ENCODE assay signal across 22 cellular contexts in the genomic region with DNA sequence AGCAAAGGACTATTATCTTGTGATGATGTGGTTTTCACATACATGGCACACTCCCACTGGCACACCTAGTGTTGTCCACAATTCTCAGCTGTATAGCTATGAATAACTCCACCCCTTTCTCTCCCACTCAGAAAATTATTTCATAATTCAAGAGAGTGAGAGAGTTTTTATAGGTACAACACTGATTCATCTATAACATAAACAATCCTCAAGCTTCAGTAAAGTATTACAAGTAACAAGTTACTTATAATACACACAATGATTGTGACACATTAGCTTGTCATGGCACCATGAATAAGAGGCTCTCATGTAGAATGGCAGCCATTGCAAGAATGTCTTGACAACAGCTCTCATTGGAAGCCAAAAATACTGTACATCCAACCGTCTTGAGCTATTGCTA. TPM values are rescaled to one million over a fixed set of nuclear protein-coding genes. Genes with fewer than 3 reads are reported as not detected.
"Had no signal": no experiment of that assay in that cellular context is flagged by ENCODE, and none has a peak within 500 bp of the region (broad histone marks: within the 10 kb centered on the region; RNA-seq: fewer than 3 reads in every experiment).

No MANE protein-coding gene starts in this region.

- H3K4me3 Mint-ChIP-seq: activated CD4-positive, alpha-beta T cell treated with anti-CD3 and anti-CD28 coated beads, Interleukin-2, amount 10 ng/mL, durations not matched to agents 7 days and 5 days; activated CD8-positive, alpha-beta T cell treated with anti-CD3 and anti-CD28 coated beads, Interleukin-2, amount 10 ng/mL, durations not matched to agents 7 days and 5 days; activated naive CD8-positive, alpha-beta T cell; mesothelial cell of epicardium; naive thymus-derived CD8-positive, alpha-beta T cell; neural progenitor cell; stimulated activated memory B cell treated with anti-CD40 and anti-IgM and Interleukin-4, amounts not matched to agents 10 μg/mL and 1 μg/mL and 100 μg/mL, for 72 hours had no signal

- H3K4me1 Mint-ChIP-seq: activated CD4-positive, alpha-beta T cell treated with anti-CD3 and anti-CD28 coated beads, Interleukin-2, amount 10 ng/mL, durations not matched to agents 7 days and 5 days; naive thymus-derived CD8-positive, alpha-beta T cell; neural progenitor cell; stimulated activated memory B cell treated with anti-CD40 and anti-IgM and Interleukin-4, amounts not matched to agents 10 μg/mL and 1 μg/mL and 100 μg/mL, for 72 hours had no signal

- FAIRE-seq: endometrium, kidney, small intestine had no signal

- H3K36me3 ChIP-seq: adrenal gland, esophagus muscularis mucosa, heart left ventricle, left lung, neural progenitor cell, stomach, suprapubic skin, tibial nerve, uterus had no signal

- H3K9me3 Mint-ChIP-seq: activated CD4-positive, alpha-beta T cell treated with anti-CD3 and anti-CD28 coated beads, Interleukin-2, amount 10 ng/mL, durations not matched to agents 7 days and 5 days; activated T-helper 2 cell treated with anti-CD3 and anti-CD28 coated beads, Interferon-gamma antibody, Interleukin-2, Interleukin-4, amounts not matched to agents 10 μg/mL and 5 μg/mL and 100 μg/mL, durations not matched to agents 14 hours and 24 hours and 36 hours; naive thymus-derived CD8-positive, alpha-beta T cell; neural progenitor cell; stimulated activated memory B cell treated with anti-CD40 and anti-IgM and Interleukin-4, amounts not matched to agents 10 μg/mL and 1 μg/mL and 100 μg/mL, for 72 hours had no signal

- H3K4me2 ChIP-seq: neural progenitor cell had no signal

- H3K36me3 Mint-ChIP-seq: activated naive CD8-positive, alpha-beta T cell; mesothelial cell of epicardium; naive thymus-derived CD8-positive, alpha-beta T cell; stimulated activated memory B cell treated with anti-CD40 and anti-IgM and Interleukin-4, amounts not matched to agents 10 μg/mL and 1 μg/mL and 100 μg/mL, for 72 hours had no signal

- DNase-seq: activated CD4-positive, alpha-beta T cell treated with anti-CD3 and anti-CD28 coated beads, Interleukin-2, amount 10 ng/mL, durations not matched to agents 7 days and 5 days; activated CD8-positive, alpha-beta T cell treated with anti-CD3 and anti-CD28 coated beads, Interleukin-2, amount 10 ng/mL, durations not matched to agents 7 days and 5 days; activated naive CD4-positive, alpha-beta T cell; adrenal gland; effector CD4-positive, alpha-beta T cell; heart left ventricle; kidney; left lung; naive thymus-derived CD8-positive, alpha-beta T cell; posterior cingulate gyrus; small intestine; stomach; uterus had no signal

- H2AFZ ChIP-seq: neural progenitor cell had no signal

- H3K9ac ChIP-seq: neural progenitor cell had no signal

- H3K27me3 ChIP-seq: esophagus muscularis mucosa, left lung, neural progenitor cell, stomach, suprapubic skin had no signal

- H3K4me3 ChIP-seq: adrenal gland, esophagus muscularis mucosa, heart left ventricle, left lung, neural progenitor cell, stomach, suprapubic skin, tibial nerve, uterus had no signal

- H3K27me3 Mint-ChIP-seq: activated CD4-positive, alpha-beta T cell treated with anti-CD3 and anti-CD28 coated beads, Interleukin-2, amount 10 ng/mL, durations not matched to agents 7 days and 5 days; activated naive CD8-positive, alpha-beta T cell; naive thymus-derived CD8-positive, alpha-beta T cell; stimulated activated memory B cell treated with anti-CD40 and anti-IgM and Interleukin-4, amounts not matched to agents 10 μg/mL and 1 μg/mL and 100 μg/mL, for 72 hours had no signal

- H3K27ac ChIP-seq: adrenal gland, esophagus muscularis mucosa, heart left ventricle, left lung, neural progenitor cell, stomach, suprapubic skin, tibial nerve, uterus had no signal

- H3K27ac Mint-ChIP-seq: activated CD4-positive, alpha-beta T cell treated with anti-CD3 and anti-CD28 coated beads, Interleukin-2, amount 10 ng/mL, durations not matched to agents 7 days and 5 days; activated CD8-positive, alpha-beta T cell treated with anti-CD3 and anti-CD28 coated beads, Interleukin-2, amount 10 ng/mL, durations not matched to agents 7 days and 5 days; activated naive CD8-positive, alpha-beta T cell; activated T-helper 2 cell treated with anti-CD3 and anti-CD28 coated beads, Interferon-gamma antibody, Interleukin-2, Interleukin-4, amounts not matched to agents 10 μg/mL and 5 μg/mL and 100 μg/mL, durations not matched to agents 14 hours and 24 hours and 36 hours; mesothelial cell of epicardium; naive thymus-derived CD8-positive, alpha-beta T cell; neural progenitor cell; stimulated activated memory B cell treated with anti-CD40 and anti-IgM and Interleukin-4, amounts not matched to agents 10 μg/mL and 1 μg/mL and 100 μg/mL, for 72 hours had no signal

- H3K9me3 ChIP-seq: adrenal gland, esophagus muscularis mucosa, heart left ventricle, left lung, suprapubic skin, tibial nerve, uterus had no signal

- H3K4me1 ChIP-seq: adrenal gland, esophagus muscularis mucosa, heart left ventricle, left lung, neural progenitor cell, stomach, suprapubic skin, tibial nerve, uterus had no signal

RNA-seq across cellular contexts. Expression of gene RAB40A, which starts 43.9 kb away (rescaled TPM):
- total RNA-seq: activated CD8-positive, alpha-beta T cell treated with anti-CD3 and anti-CD28 coated beads, Interleukin-2, amount 10 ng/mL, durations not matched to agents 7 days and 5 days; activated T-helper 2 cell treated with anti-CD3 and anti-CD28 coated beads, Interferon-gamma antibody, Interleukin-2, Interleukin-4, amounts not matched to agents 10 μg/mL and 5 μg/mL and 100 μg/mL, durations not matched to agents 14 hours and 24 hours and 36 hours; naive thymus-derived CD8-positive, alpha-beta T cell had no signal
